6 cellular contexts compared by ENCODE assay signal in the genomic region with DNA sequence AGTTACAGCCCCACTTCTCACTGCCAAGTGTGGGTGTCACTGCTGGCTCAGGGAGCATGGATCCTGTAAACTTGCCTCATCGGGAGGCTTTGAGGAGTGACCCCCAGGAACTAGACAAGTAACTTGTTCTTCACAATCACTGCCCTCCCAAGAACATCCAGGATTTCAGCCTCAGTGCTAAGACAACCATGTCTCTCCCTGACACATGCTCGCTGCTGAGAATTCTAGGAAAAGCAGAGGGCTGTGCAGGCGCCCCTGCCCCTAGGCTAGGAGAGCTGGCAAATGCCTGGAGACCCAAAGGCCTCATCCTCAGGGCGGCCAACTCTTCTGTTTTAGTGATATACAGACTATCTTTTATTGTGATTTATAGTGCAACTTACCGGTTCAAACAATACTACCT. TPM values are rescaled to one million over a fixed set of nuclear protein-coding genes. Genes with fewer than 3 reads are reported as not detected.
DNase-seq lines count a peak whose midpoint lies in the region; TF ChIP-seq lines count a peak whose summit lies in the region.
"Not testable (repeated sequence)": the region's sequence is repeated elsewhere in the genome, so short reads cannot be mapped to it uniquely, and the experiment has no call there.

No MANE protein-coding gene starts in this region.

- CTCF ChIA-PET in activated CD4-positive, alpha-beta T cell treated with anti-CD3 and anti-CD28 coated beads, Interleukin-2, amount 10 ng/mL, durations not matched to agents 7 days and 5 days (lab: Charles Lee), result interaction anchor here (0.5 to 2.3 kb wide), 3 partner anchors 17 to 23 kb away, joined by 3 to 17 read pairs (median 10); no protein-coding TSS in a partner anchor
- CTCF ChIA-PET in activated naive CD4-positive, alpha-beta T cell treated with anti-CD3 and anti-CD28 coated beads, Interleukin-2, amount 10 ng/mL, durations not matched to agents 7 days and 5 days (lab: Charles Lee), result interaction anchor here (1.4 kb wide), 1 partner anchor 20 kb away, joined by 6 read pairs; no protein-coding TSS in a partner anchor

- H3K36me3 Mint-ChIP-seq in HFFc6 (ENCODE audit: low read depth), result peaks cover 19% of the 10 kb centered on the region
- peaks cover 49% of the 10 kb centered on the region for H3K36me3 Mint-ChIP-seq in activated CD4-positive, alpha-beta T cell treated with anti-CD3 and anti-CD28 coated beads, Interleukin-2, amount 10 ng/mL, durations not matched to agents 7 days and 5 days (ENCODE audit: low read depth)
- peaks cover 30% of the 10 kb centered on the region for H3K36me3 Mint-ChIP-seq in activated naive CD4-positive, alpha-beta T cell treated with anti-CD3 and anti-CD28 coated beads, Interleukin-2, amount 10 ng/mL, durations not matched to agents 7 days and 5 days
- peaks cover 20% of the 10 kb centered on the region for H3K36me3 Mint-ChIP-seq in chondrocyte (ENCODE audit: low read depth)

- H3K4me1 ChIP-seq in neutrophil (ENCODE audit: control insufficient read depth in 1 of 2, insufficient read depth in 1 of 2, low read depth in 1 of 2, low read length in 1 of 2), result peaks cover 66 to 70% of the 10 kb centered on the region in 2 experiments
- H3K4me1 ChIP-seq in skeletal muscle tissue (ENCODE audit: control insufficient read depth in 3 of 3, insufficient read depth in 3 of 3, low read length in 3 of 3), result peaks cover 15 to 30% (median 22%) of the 10 kb centered on the region in 3 donors

- not testable (repeated sequence) for H3K9me3 Mint-ChIP-seq in HFFc6; activated CD4-positive, alpha-beta T cell treated with anti-CD3 and anti-CD28 coated beads, Interleukin-2, amount 10 ng/mL, durations not matched to agents 7 days and 5 days; activated naive CD4-positive, alpha-beta T cell treated with anti-CD3 and anti-CD28 coated beads, Interleukin-2, amount 10 ng/mL, durations not matched to agents 7 days and 5 days; chondrocyte (ENCODE audit: low read depth)

- not testable (repeated sequence) for H3K9ac ChIP-seq in skeletal muscle tissue (ENCODE audit: low read depth in 1 of 3, low read length in 3 of 3)

- H3K36me3 ChIP-seq in neutrophil, result peaks cover 57% of the 10 kb centered on the region
- H3K36me3 ChIP-seq in skeletal muscle tissue (ENCODE audit: control insufficient read depth in 3 of 3, insufficient read depth in 3 of 3, low read length in 3 of 3), result peaks cover 31 to 38% (median 33%) of the 10 kb centered on the region in 3 donors

- not testable (repeated sequence) for H3K27me3 Mint-ChIP-seq in HFFc6 (ENCODE audit: insufficient read depth); activated CD4-positive, alpha-beta T cell treated with anti-CD3 and anti-CD28 coated beads, Interleukin-2, amount 10 ng/mL, durations not matched to agents 7 days and 5 days; activated naive CD4-positive, alpha-beta T cell treated with anti-CD3 and anti-CD28 coated beads, Interleukin-2, amount 10 ng/mL, durations not matched to agents 7 days and 5 days; chondrocyte (ENCODE audit: low read depth)

- DNase-seq in HFFc6; activated CD4-positive, alpha-beta T cell treated with anti-CD3 and anti-CD28 coated beads, Interleukin-2, amount 10 ng/mL, durations not matched to agents 7 days and 5 days; activated naive CD4-positive, alpha-beta T cell treated with anti-CD3 and anti-CD28 coated beads, Interleukin-2, amount 10 ng/mL, durations not matched to agents 7 days and 5 days; chondrocyte (ENCODE audit: low spot score): not testable (repeated sequence)

- not testable (repeated sequence) for H3K27me3 ChIP-seq in neutrophil; skeletal muscle tissue (ENCODE audit: control insufficient read depth in 3 of 3, insufficient read depth in 3 of 3, low read length in 3 of 3)

- POLR2A ChIA-PET in activated CD4-positive, alpha-beta T cell treated with anti-CD3 and anti-CD28 coated beads, Interleukin-2, amount 10 ng/mL, durations not matched to agents 7 days and 5 days (lab: Charles Lee), result not testable (repeated sequence)

- H3K27ac Mint-ChIP-seq in HFFc6 (peak overlapping the region; percentile 27), chondrocyte (ENCODE audit: unreplicated experiment) (peak overlapping the region; percentile 59)
- H3K27ac Mint-ChIP-seq in activated CD4-positive, alpha-beta T cell treated with anti-CD3 and anti-CD28 coated beads, Interleukin-2, amount 10 ng/mL, durations not matched to agents 7 days and 5 days, result peak overlapping the region; percentile 80
- not testable (repeated sequence) for H3K27ac Mint-ChIP-seq in activated naive CD4-positive, alpha-beta T cell treated with anti-CD3 and anti-CD28 coated beads, Interleukin-2, amount 10 ng/mL, durations not matched to agents 7 days and 5 days

- H3K4me1 Mint-ChIP-seq in HFFc6 (ENCODE audit: low read depth), result peaks cover 32% of the 10 kb centered on the region
- peaks cover 42% of the 10 kb centered on the region for H3K4me1 Mint-ChIP-seq in activated CD4-positive, alpha-beta T cell treated with anti-CD3 and anti-CD28 coated beads, Interleukin-2, amount 10 ng/mL, durations not matched to agents 7 days and 5 days
- peaks cover 33% of the 10 kb centered on the region for H3K4me1 Mint-ChIP-seq in activated naive CD4-positive, alpha-beta T cell treated with anti-CD3 and anti-CD28 coated beads, Interleukin-2, amount 10 ng/mL, durations not matched to agents 7 days and 5 days
- peaks cover 24% of the 10 kb centered on the region for H3K4me1 Mint-ChIP-seq in chondrocyte (ENCODE audit: low read depth)

- TF ChIP-seq CTCF in HFFc6 (IDR thresholded peaks at IDR 0.05); chondrocyte (IDR thresholded peaks at IDR 0.05); neutrophil (IDR thresholded peaks at IDR 0.05): not testable (repeated sequence)

- H3K27ac ChIP-seq in neutrophil (peak overlapping the region; percentile 93), skeletal muscle tissue (ENCODE audit: low read depth, low read length) (peak overlapping the region; percentile 44)

- not testable (repeated sequence) for H3K9me3 ChIP-seq in neutrophil; skeletal muscle tissue (ENCODE audit: control insufficient read depth in 3 of 3, low read length in 3 of 3)

- H3K4me3 ChIP-seq in neutrophil (ENCODE audit: low read depth in 1 of 2, low read length in 1 of 2); skeletal muscle tissue (ENCODE audit: low read length in 3 of 3): not testable (repeated sequence)

- H3K4me3 Mint-ChIP-seq in HFFc6; activated CD4-positive, alpha-beta T cell treated with anti-CD3 and anti-CD28 coated beads, Interleukin-2, amount 10 ng/mL, durations not matched to agents 7 days and 5 days; chondrocyte (ENCODE audit: unreplicated experiment): not testable (repeated sequence)
- peak overlapping the region; percentile 3 for H3K4me3 Mint-ChIP-seq in activated naive CD4-positive, alpha-beta T cell treated with anti-CD3 and anti-CD28 coated beads, Interleukin-2, amount 10 ng/mL, durations not matched to agents 7 days and 5 days

RNA-seq across cellular contexts. Expression of a gene that starts 3.5 kb away (rescaled TPM):
- 10 to 100 TPM; 28.9 to 48.6 (median 43.6) TPM for total RNA-seq in HFFc6 (2021; fragmentation: NEBNext Ultra II Directional; extraction: Animal tissue kit (Norgen Biotek cat#: 25700))
- total RNA-seq in activated CD4-positive, alpha-beta T cell treated with anti-CD3 and anti-CD28 coated beads, Interleukin-2, amount 10 ng/mL, durations not matched to agents 7 days and 5 days, result 10 to 100 TPM; 37.5 to 43.2 TPM
- 34.4 to 40.7 TPM (median 35.1 TPM) in 3 replicates for total RNA-seq in chondrocyte
- 5.7 TPM for total RNA-seq in skeletal muscle tissue

RNA-seq across cellular contexts. Expression of a gene that starts 31.9 kb away (rescaled TPM):
- 100 to 1,000 TPM; 109 to 142 (median 134) TPM for total RNA-seq in HFFc6 (2021; fragmentation: NEBNext Ultra II Directional; extraction: Animal tissue kit (Norgen Biotek cat#: 25700))
- total RNA-seq in activated CD4-positive, alpha-beta T cell treated with anti-CD3 and anti-CD28 coated beads, Interleukin-2, amount 10 ng/mL, durations not matched to agents 7 days and 5 days, result 10 to 100 TPM in 1 of 2 experiments, 1 to 10 TPM in 1; 9.1 to 14.3 TPM
- 74.0 to 98.0 TPM (median 97.3 TPM) in 3 replicates for total RNA-seq in chondrocyte
- total RNA-seq in skeletal muscle tissue, result 52.7 TPM
